In genomic region chr6:149746147-149746946, GRCh38 we compare ENCODE assay signal across 8 cellular contexts. TPM values are rescaled to one million over a fixed set of nuclear protein-coding genes. Genes with fewer than 3 reads are reported as not detected.
DNase-seq lines count a peak whose midpoint lies in the region; ATAC-seq and TF ChIP-seq lines count a peak whose summit lies in the region.

TSS of gene NUP43 (minus strand) at chr6:149746529. CDS start at chr6:149746495, 34 bp downstream.

- H3K9me3 Mint-ChIP-seq in HFFc6 = no peaks in the 10 kb centered on the region
- H3K9me3 Mint-ChIP-seq in activated naive CD8-positive, alpha-beta T cell (ENCODE audit: low read depth) = no peaks in the 10 kb centered on the region

- no peaks in the 10 kb centered on the region for H3K27me3 ChIP-seq in parathyroid adenoma (ENCODE audit: control insufficient read depth, insufficient read depth, low read length)
- H3K27me3 ChIP-seq in tibial nerve = no peaks in the 10 kb centered on the region

- peak within 1 kb of the TSS; percentile 47 for H3K9ac ChIP-seq in parathyroid adenoma

- peaks cover 27% of the 10 kb centered on the region for H3K4me1 Mint-ChIP-seq in HFFc6 (ENCODE audit: low read depth)
- peaks cover 31% of the 10 kb centered on the region for H3K4me1 Mint-ChIP-seq in activated naive CD8-positive, alpha-beta T cell (ENCODE audit: low read depth)

- H2AFZ ChIP-seq in parathyroid adenoma = peak within 1 kb of the TSS; percentile 76

- H3K4me2 ChIP-seq in parathyroid adenoma (ENCODE audit: low read length) = peak within 1 kb of the TSS; percentile 98

- 6% methylated on average over 41 of the region's 41 CpGs for WGBS in tibial nerve, 2 donors

- POLR2A ChIA-PET in GM10248 (lab: Yijun Ruan, JAX) = interaction anchor here (0.7 kb wide), 1 partner anchor 715 kb away, joined by 4 read pairs; no protein-coding TSS in a partner anchor

- TF ChIP-seq POLR2A in tibial nerve (IDR thresholded peaks at IDR 0.05) = peak in 1 of 2 donors; percentile 22

- CTCF ChIA-PET in GM10248 (lab: Yijun Ruan, JAX) = interaction anchor here (1.1 to 2.2 kb wide), 5 partner anchors 14 to 184 kb away, joined by 3 to 10 read pairs (median 4); partner anchors contain the start of gene LATS1

- TF ChIP-seq CTCF in GM10248 (IDR thresholded peaks at IDR 0.05; ENCODE audit: control extremely low read depth, extremely low read depth, low read depth, missing control alignments) = no peak
- TF ChIP-seq CTCF in HFFc6 (IDR thresholded peaks at IDR 0.05) = peak; percentile 75
- TF ChIP-seq CTCF in parathyroid adenoma (IDR thresholded peaks at IDR 0.05) = peak; percentile 37
- peak; percentile 47 to 90 (median 53) for TF ChIP-seq CTCF in tibial nerve (IDR thresholded peaks at IDR 0.05)

- peak in 1 of 2 donors; percentile 92 for TF ChIP-seq EP300 in tibial nerve (IDR thresholded peaks at IDR 0.05)

- peak; percentile 82 for ATAC-seq in Right ventricle myocardium inferior

- H3K9me3 ChIP-seq in parathyroid adenoma (ENCODE audit: control insufficient read depth, low read length) (no peaks in the 10 kb centered on the region), tibial nerve (no peaks in the 10 kb centered on the region)

- H3K27ac ChIP-seq in parathyroid adenoma (peak within 1 kb of the TSS; percentile 50), tibial nerve (peak within 1 kb of the TSS; percentile 11 to 87 (median 84))

- H3K79me2 ChIP-seq in parathyroid adenoma = peaks cover 16% of the 10 kb centered on the region

- peaks cover 5% of the 10 kb centered on the region for H3K4me1 ChIP-seq in parathyroid adenoma
- peaks cover 0 to 45% (median 15%) of the 10 kb centered on the region in 4 donors for H3K4me1 ChIP-seq in tibial nerve

- peaks cover 1% of the 10 kb centered on the region; the same call in 1 of the 2 replicates for H3K27me3 Mint-ChIP-seq in HFFc6 (ENCODE audit: insufficient read depth)
- no peaks in the 10 kb centered on the region for H3K27me3 Mint-ChIP-seq in activated naive CD8-positive, alpha-beta T cell

- peak; percentile 89 for DNase-seq in GM10248 (ENCODE audit: extremely low spot score)
- peak; percentile 92 for DNase-seq in HFFc6
- peak; percentile 87 for DNase-seq in NCI-H1048 (lab: John Stamatoyannopoulos, UW)
- peak; percentile 88 for DNase-seq in SKM-1 (lab: John Stamatoyannopoulos, UW; ENCODE audit: unreplicated experiment)
- peak; percentile 95 for DNase-seq in Right ventricle myocardium inferior (ENCODE audit: missing footprints)
- peak; percentile 92 to 97 for DNase-seq in tibial nerve (ENCODE audit: low spot score in 2 of 2)

- H3K36me3 ChIP-seq in parathyroid adenoma (ENCODE audit: control insufficient read depth, insufficient read depth, low read length) = no peaks in the 10 kb centered on the region
- peaks cover 0 to 33% (median 10%) of the 10 kb centered on the region in 3 donors for H3K36me3 ChIP-seq in tibial nerve

- H3K27ac Mint-ChIP-seq in HFFc6 = peak within 1 kb of the TSS; percentile 90
- H3K27ac Mint-ChIP-seq in activated naive CD8-positive, alpha-beta T cell = peak within 1 kb of the TSS; percentile 87

- H3K4me3 Mint-ChIP-seq in HFFc6 = peak within 1 kb of the TSS; percentile 100
- H3K4me3 Mint-ChIP-seq in activated naive CD8-positive, alpha-beta T cell = peak within 1 kb of the TSS; percentile 98

- intact Hi-C loops in Right ventricle myocardium inferior (cut with DNase I) = no loop called here

- H3K36me3 Mint-ChIP-seq in HFFc6 (ENCODE audit: low read depth) = no peaks in the 10 kb centered on the region; the same call in 1 of the 2 replicates
- peaks cover 3% of the 10 kb centered on the region for H3K36me3 Mint-ChIP-seq in activated naive CD8-positive, alpha-beta T cell

- H3K4me3 ChIP-seq in parathyroid adenoma (ENCODE audit: low read depth, low read length) (peak within 1 kb of the TSS; percentile 95), tibial nerve (peak within 1 kb of the TSS; percentile 46 to 90 (median 77))

RNA-seq across cellular contexts. Expression of gene NUP43, which starts in this region (rescaled TPM):
- total RNA-seq in HFFc6 (2021; fragmentation: NEBNext Ultra II Directional; extraction: Animal tissue kit (Norgen Biotek cat#: 25700)) = 10 to 100 TPM; 29.6 to 43.3 (median 37.2) TPM
- 28.1 TPM for total RNA-seq in Right ventricle myocardium inferior
- total RNA-seq in tibial nerve = 10 to 100 TPM; 18.9 to 24.3 (median 22.6) TPM

Comparison
In these comparisons a context has a peak if more than half of its experiments do, and no peak if none do; other contexts are left out.
1. Peak in every context shown above with its lines: DNase-seq, ATAC-seq, H3K4me3 ChIP-seq and H3K27ac ChIP-seq.